ENCODE assay signal across 31 cellular contexts in the genomic region with DNA sequence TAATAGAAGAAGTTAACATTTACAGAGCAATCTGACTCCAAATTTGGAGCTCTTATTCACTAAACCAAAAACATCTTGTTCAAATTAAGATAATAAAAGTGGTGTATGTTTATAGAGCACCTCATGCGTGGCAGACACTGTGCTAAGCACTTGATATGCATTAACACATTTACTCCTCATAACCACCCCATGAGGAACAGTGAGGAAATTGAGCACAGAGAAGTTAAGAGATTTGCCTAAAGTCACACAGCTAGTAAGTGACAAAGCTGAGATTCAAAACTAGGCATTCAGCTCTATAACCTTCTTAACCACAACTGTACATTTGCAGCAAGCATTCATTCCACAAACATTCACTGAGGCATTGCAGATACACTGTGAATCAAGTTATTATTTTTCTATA.
"Had no signal": no experiment of that assay in that cellular context is flagged by ENCODE, and none has a peak within 500 bp of the region (broad histone marks: within the 10 kb centered on the region; RNA-seq: fewer than 3 reads in every experiment).

No MANE protein-coding gene starts in this region.

- H3K27ac Mint-ChIP-seq: activated naive CD4-positive, alpha-beta T cell treated with anti-CD3 and anti-CD28 coated beads for 36 hours; activated naive CD8-positive, alpha-beta T cell treated with anti-CD3 and anti-CD28 coated beads for 36 hours; brain; nephron; stimulated activated naive B cell treated with anti-CD40 and anti-IgM and Interleukin-4, amounts not matched to agents 10 μg/mL and 1 μg/mL and 100 μg/mL, for 72 hours; T-helper 2 cell treated with Interferon-gamma antibody and Interleukin-4, amounts not matched to agents 5 μg/mL and 100 μg/mL, for 36 hours had no signal

- H3K4me2 ChIP-seq: smooth muscle cell had no signal

- H3K9ac ChIP-seq: parathyroid adenoma had no signal

- H3K27ac ChIP-seq: adrenal gland, cardiac muscle cell, dorsolateral prefrontal cortex, gastrocnemius medialis, parathyroid adenoma, psoas muscle, suprapubic skin, upper lobe of right lung, VCaP had no signal

- H3K27me3 ChIP-seq: adrenal gland, cardiac muscle cell, right atrium auricular region, tibial artery, upper lobe of right lung had no signal

- ATAC-seq: gastrocnemius medialis; left colon; psoas muscle; stimulated activated naive B cell treated with anti-CD40 and anti-IgM and Interleukin-4, amounts not matched to agents 10 μg/mL and 1 μg/mL and 100 μg/mL, for 72 hours; upper lobe of right lung had no signal

- H3K36me3 ChIP-seq: adrenal gland, cardiac muscle cell, gastrocnemius medialis, right atrium auricular region, suprapubic skin, tibial artery, upper lobe of right lung had no signal

- H3K36me3 Mint-ChIP-seq: activated naive CD8-positive, alpha-beta T cell treated with anti-CD3 and anti-CD28 coated beads for 36 hours; stimulated activated naive B cell treated with anti-CD40 and anti-IgM and Interleukin-4, amounts not matched to agents 10 μg/mL and 1 μg/mL and 100 μg/mL, for 72 hours had no signal

- H3K9me3 ChIP-seq: adrenal gland, gastrocnemius medialis, psoas muscle, right atrium auricular region, suprapubic skin, tibial artery, upper lobe of right lung had no signal

- H3K4me3 ChIP-seq: adrenal gland, cardiac muscle cell, coronary artery, dorsolateral prefrontal cortex, gastrocnemius medialis, psoas muscle, right atrium auricular region, smooth muscle cell, suprapubic skin, tibial artery, upper lobe of right lung had no signal

- H2AFZ ChIP-seq: parathyroid adenoma had no signal

- H3K4me3 Mint-ChIP-seq: activated naive CD4-positive, alpha-beta T cell treated with anti-CD3 and anti-CD28 coated beads for 36 hours; activated naive CD8-positive, alpha-beta T cell treated with anti-CD3 and anti-CD28 coated beads for 36 hours; brain; nephron; stimulated activated naive B cell treated with anti-CD40 and anti-IgM and Interleukin-4, amounts not matched to agents 10 μg/mL and 1 μg/mL and 100 μg/mL, for 72 hours; T-helper 2 cell treated with Interferon-gamma antibody and Interleukin-4, amounts not matched to agents 5 μg/mL and 100 μg/mL, for 36 hours had no signal

- H3K4me1 Mint-ChIP-seq: activated naive CD8-positive, alpha-beta T cell treated with anti-CD3 and anti-CD28 coated beads for 36 hours; nephron; stimulated activated naive B cell treated with anti-CD40 and anti-IgM and Interleukin-4, amounts not matched to agents 10 μg/mL and 1 μg/mL and 100 μg/mL, for 72 hours had no signal

- H3K79me2 ChIP-seq: parathyroid adenoma had no signal

- H3K4me1 ChIP-seq: adrenal gland, gastrocnemius medialis, parathyroid adenoma, psoas muscle, suprapubic skin, upper lobe of right lung had no signal

- DNase-seq: activated CD4-positive, alpha-beta T cell treated with anti-CD3 and anti-CD28 coated beads for 4 hours; activated CD4-positive, alpha-beta T cell treated with anti-CD3 and anti-CD28 coated beads, Interleukin-2, amount 50 U/mL, for 4 hours; activated effector memory CD4-positive, alpha-beta T cell treated with Interleukin-2 at 50 U/mL for 16 hours; activated naive CD4-positive, alpha-beta T cell treated with anti-CD3 and anti-CD28 coated beads for 36 hours; activated naive CD8-positive, alpha-beta T cell treated with anti-CD3 and anti-CD28 coated beads for 36 hours; adrenal gland; aorta; cerebellar nuclear complex; dorsolateral prefrontal cortex; effector memory CD4-positive, alpha-beta T cell; gastrocnemius medialis; glutamatergic neuron; kidney; left colon; mammary epithelial cell; psoas muscle; stimulated activated CD4-positive, alpha-beta T cell treated with anti-CD3 and anti-CD28 coated beads, Interleukin-2, amount 100 ng/mL, for 24 hours; stimulated activated naive B cell treated with anti-CD40 and anti-IgM and Interleukin-4, amounts not matched to agents 10 μg/mL and 1 μg/mL and 100 μg/mL, for 72 hours; T-helper 1 cell; tibial artery; upper lobe of right lung had no signal

- H3K9me3 Mint-ChIP-seq: activated naive CD4-positive, alpha-beta T cell treated with anti-CD3 and anti-CD28 coated beads for 36 hours; activated naive CD8-positive, alpha-beta T cell treated with anti-CD3 and anti-CD28 coated beads for 36 hours; brain; nephron; stimulated activated naive B cell treated with anti-CD40 and anti-IgM and Interleukin-4, amounts not matched to agents 10 μg/mL and 1 μg/mL and 100 μg/mL, for 72 hours; T-helper 2 cell treated with Interferon-gamma antibody and Interleukin-4, amounts not matched to agents 5 μg/mL and 100 μg/mL, for 36 hours had no signal
